ENCODE assay signal across 1 cellular context in genomic region chr3:112074616-112075497, GRCh38.
TF ChIP-seq lines count a peak whose summit lies in the region.

No MANE protein-coding gene starts in this region.

TF ChIP-seq in HEK293, 187 proteins besides CTCF, POLR2A, EP300 and RAD21 (continued from another document and continues in another):
- TF ChIP-seq ZNF302 (tag by site-specific recombination; IDR thresholded peaks at IDR 0.05; ENCODE audit: low read depth) (no peak), ZBTB48 (tag by site-specific recombination; IDR thresholded peaks at IDR 0.05) (no peak), SP7 (tag by site-specific recombination; IDR thresholded peaks at IDR 0.05) (peak; percentile 75; the same call in 1 of the 2 replicates), BCL11A (tag by site-specific recombination; IDR thresholded peaks at IDR 0.05; ENCODE audit: low read depth) (no peak), ZNF292 (tag by site-specific recombination; IDR thresholded peaks at IDR 0.05; ENCODE audit: borderline replicate concordance, low read depth) (no peak), KLF1 (tag by site-specific recombination; IDR thresholded peaks at IDR 0.05) (0 out of 2 replicates have a peak, but pooled peaks have one; percentile 34), MYNN (tag by site-specific recombination; IDR thresholded peaks at IDR 0.05; ENCODE audit: borderline replicate concordance) (no peak), ZBTB17 (tag by site-specific recombination; IDR thresholded peaks at IDR 0.05) (peak; percentile 41; the same call in 1 of the 2 replicates), ZNF416 (tag by site-specific recombination; IDR thresholded peaks at IDR 0.05) (no peak), ZNF701 (tag by site-specific recombination; IDR thresholded peaks at IDR 0.05) (no peak), ZFP69B (tag by site-specific recombination; IDR thresholded peaks at IDR 0.05) (no peak), ZBTB1 (tag by site-specific recombination; IDR thresholded peaks at IDR 0.05) (no peak), ZNF513 (tag by site-specific recombination; IDR thresholded peaks at IDR 0.05) (no peak), ZXDB (tag by site-specific recombination; IDR thresholded peaks at IDR 0.05) (0 out of 2 replicates have a peak, but pooled peaks have one; percentile 30), ZNF2 (tag by site-specific recombination; IDR thresholded peaks at IDR 0.05) (0 out of 2 replicates have a peak, but pooled peaks have one; percentile 25), ZSCAN16 (tag by site-specific recombination; IDR thresholded peaks at IDR 0.05) (no peak), KLF10 (tag by site-specific recombination; IDR thresholded peaks at IDR 0.05) (peak; percentile 22; the same call in 1 of the 2 replicates), ZNF501 (tag by site-specific recombination; IDR thresholded peaks at IDR 0.05) (no peak), ZNF510 (tag by site-specific recombination; IDR thresholded peaks at IDR 0.05; ENCODE audit: insufficient replicate concordance) (no peak), ZNF366 (tag by site-specific recombination; conservative IDR thresholded peaks at IDR 0.05) (peak; percentile 58), ZNF629 (tag by site-specific recombination; IDR thresholded peaks at IDR 0.05) (0 out of 2 replicates have a peak, but pooled peaks have one; percentile 17), ZSCAN23 (tag by site-specific recombination; IDR thresholded peaks at IDR 0.05) (no peak), ZNF398 (tag by site-specific recombination; IDR thresholded peaks at IDR 0.05) (0 out of 2 replicates have a peak, but pooled peaks have one; percentile 23), ZNF544 (tag by site-specific recombination; IDR thresholded peaks at IDR 0.05) (no peak), YY1 (tag by site-specific recombination; IDR thresholded peaks at IDR 0.05) (no peak), SP2 (tag by site-specific recombination; IDR thresholded peaks at IDR 0.05) (peak; percentile 27), PRDM10 (tag by site-specific recombination; IDR thresholded peaks at IDR 0.05) (peak; percentile 67), OSR2 (tag by site-specific recombination; IDR thresholded peaks at IDR 0.05) (peak; percentile 41; the same call in 1 of the 2 replicates), PRDM4 (tag by site-specific recombination; IDR thresholded peaks at IDR 0.05) (no peak), ZNF24 (tag by site-specific recombination; IDR thresholded peaks at IDR 0.05) (0 out of 2 replicates have a peak, but pooled peaks have one; percentile 15), ZNF362 (tag by site-specific recombination; IDR thresholded peaks at IDR 0.05) (no peak), PBX3 (CRISPR knock-in tag; IDR thresholded peaks at IDR 0.05) (no peak), ZNF639 (tag by site-specific recombination; IDR thresholded peaks at IDR 0.05) (no peak), ZNF335 (tag by site-specific recombination; conservative IDR thresholded peaks at IDR 0.05) (peak; percentile 26; the same call in 1 of the 2 replicates), PRDM2 (tag by site-specific recombination; IDR thresholded peaks at IDR 0.05; ENCODE audit: borderline replicate concordance) (no peak), ZNF837 (tag by site-specific recombination; IDR thresholded peaks at IDR 0.05) (no peak), ZFP41 (tag by site-specific recombination; IDR thresholded peaks at IDR 0.05; ENCODE audit: borderline replicate concordance) (no peak), WT1 (tag by site-specific recombination; IDR thresholded peaks at IDR 0.05) (peak; percentile 61), KLF9 (tag by site-specific recombination; IDR thresholded peaks at IDR 0.05; ENCODE audit: low read depth) (no peak), ZIC2 (tag by site-specific recombination; IDR thresholded peaks at IDR 0.05) (0 out of 2 replicates have a peak, but pooled peaks have one; percentile 16), SP3 (tag by site-specific recombination; IDR thresholded peaks at IDR 0.05) (peak; percentile 40; the same call in 1 of the 2 replicates), ZNF341 (tag by site-specific recombination; IDR thresholded peaks at IDR 0.05; ENCODE audit: low read depth) (peak; percentile 89)
